9 cellular contexts compared by ENCODE assay signal in genomic region chr14:69107407-69108003, GRCh38.
DNase-seq lines count a peak whose midpoint lies in the region; ATAC-seq and TF ChIP-seq lines count a peak whose summit lies in the region.
"Had no signal": no experiment of that assay in that cellular context is flagged by ENCODE, and none has a peak within 500 bp of the region (broad histone marks: within the 10 kb centered on the region; RNA-seq: fewer than 3 reads in every experiment).

No MANE protein-coding gene starts in this region.

- no peaks in the 10 kb centered on the region for H3K9me3 Mint-ChIP-seq in nephron

- no peak overlapping the region for H3K4me3 Mint-ChIP-seq in nephron

- no peaks in the 10 kb centered on the region for H3K27me3 Mint-ChIP-seq in nephron (ENCODE audit: low read depth)

- TF ChIP-seq CTCF in AG09319 (IDR thresholded peaks at IDR 0.05; ENCODE audit: low read depth, low read length) = peak; percentile 65
- peak; percentile 63 for TF ChIP-seq CTCF in GM12864 (IDR thresholded peaks at IDR 0.05; ENCODE audit: low read depth, low read length, missing control alignments)
- peak; percentile 51 to 58 (median 57) for TF ChIP-seq CTCF in nephron (IDR thresholded peaks at IDR 0.05; ENCODE audit: unreplicated experiment in 3 of 3)

- H3K4me3 ChIP-seq in GM12864 (ENCODE audit: low read depth, low read length) = no peak overlapping the region

- peaks cover 42% of the 10 kb centered on the region for H3K36me3 Mint-ChIP-seq in nephron (ENCODE audit: low read depth)

- H3K4me1 Mint-ChIP-seq in nephron = no peaks in the 10 kb centered on the region

- H3K27ac ChIP-seq in epithelial cell of prostate = no peak overlapping the region
- H3K27ac ChIP-seq: HL-60 had no signal

- no peak for ATAC-seq in HG02840 (IDR thresholded peaks at IDR 0.05; ENCODE audit: low FRiP score, unreplicated experiment)
- no peak for ATAC-seq in HG03280 (IDR thresholded peaks at IDR 0.05; ENCODE audit: unreplicated experiment)

- H3K27ac Mint-ChIP-seq in nephron = no peak overlapping the region

- DNase-seq in AG09319 (ENCODE audit: extremely low read depth, low read depth) = peak; percentile 38
- DNase-seq in GM12864 (ENCODE audit: low read depth) = no peak
- peak; percentile 58 for DNase-seq in NCI-H146 (lab: John Stamatoyannopoulos, UW)
- DNase-seq in SW 1271 (lab: John Stamatoyannopoulos, UW) = peak; percentile 67 to 73
- DNase-seq in epithelial cell of prostate (ENCODE audit: low read depth, low spot score) = peak; percentile 16
